In genomic region chr6:26380256-26380655, GRCh38 we compare ENCODE assay signal across 20 cellular contexts. TPM values are rescaled to one million over a fixed set of nuclear protein-coding genes. Genes with fewer than 3 reads are reported as not detected.
DNase-seq lines count a peak whose midpoint lies in the region; ATAC-seq, FAIRE-seq and TF ChIP-seq lines count a peak whose summit lies in the region.
"Had no signal": no experiment of that assay in that cellular context is flagged by ENCODE, and none has a peak within 500 bp of the region (broad histone marks: within the 10 kb centered on the region; RNA-seq: fewer than 3 reads in every experiment).

No MANE protein-coding gene starts in this region.

- H3K4me1 ChIP-seq in breast epithelium (no peaks in the 10 kb centered on the region), mucosa of descending colon (ENCODE audit: low read depth) (peaks cover 4% of the 10 kb centered on the region), psoas muscle (no peaks in the 10 kb centered on the region)

- H3K4me3 ChIP-seq in breast epithelium (no peak overlapping the region), bronchial epithelial cell (ENCODE audit: low read depth, low read length) (no peak overlapping the region), mucosa of descending colon (no peak overlapping the region), psoas muscle (no peak overlapping the region)
- H3K4me3 ChIP-seq: BLaER1 treated with 17β-estradiol and CSF1 and Interleukin-3, amounts not matched to agents 10 nM and 100 nM had no signal

- DNase-seq in MCF 10A (ENCODE audit: unreplicated experiment) (peak; percentile 18), breast epithelium (ENCODE audit: low spot score in 2 of 2) (no peak), bronchial epithelial cell (ENCODE audit: low read depth) (peak; percentile 16), mucosa of descending colon (no peak), NCI-H128 (lab: John Stamatoyannopoulos, UW; ENCODE audit: unreplicated experiment) (no peak), psoas muscle (no peak)
- DNase-seq: 8988T, EL, GF-D8, H7, NCI-H1417, NCI-H187, NCI-H446, NCI-H526, Right ventricle myocardium superior had no signal

- CTCF ChIA-PET in MCF 10A (lab: Yijun Ruan, JAX), result interaction anchor here (1.0 to 1.4 kb wide), 2 partner anchors 10 to 39 kb away, joined by 5 read pairs; no protein-coding TSS in a partner anchor

- H3K36me3 ChIP-seq in breast epithelium (no peaks in the 10 kb centered on the region), bronchial epithelial cell (ENCODE audit: control insufficient read depth, insufficient read depth, low read length) (no peaks in the 10 kb centered on the region), mucosa of descending colon (ENCODE audit: low read depth) (no peaks in the 10 kb centered on the region), psoas muscle (ENCODE audit: insufficient read depth in 1 of 2, low read depth in 1 of 2) (no peaks in the 10 kb centered on the region)

- H3K4me3 Mint-ChIP-seq in MCF 10A (ENCODE audit: unreplicated experiment), result no peak overlapping the region

- peaks cover 35% of the 10 kb centered on the region for H3K4me1 Mint-ChIP-seq in MCF 10A (ENCODE audit: insufficient read depth, unreplicated experiment)

- H3K27ac Mint-ChIP-seq in MCF 10A (ENCODE audit: low read depth, unreplicated experiment), result no peak overlapping the region

- H3K36me3 Mint-ChIP-seq in MCF 10A (ENCODE audit: insufficient read depth, unreplicated experiment), result peaks cover 4% of the 10 kb centered on the region

- TF ChIP-seq CTCF in MCF 10A (IDR thresholded peaks at IDR 0.05; ENCODE audit: unreplicated experiment), result no peak
- no peak for TF ChIP-seq CTCF in breast epithelium (IDR thresholded peaks at IDR 0.05)
- TF ChIP-seq CTCF in bronchial epithelial cell (IDR thresholded peaks at IDR 0.05; ENCODE audit: insufficient read depth, low read length, severe bottlenecking), result no peak
- TF ChIP-seq CTCF in mucosa of descending colon (IDR thresholded peaks at IDR 0.05), result no peak
- TF ChIP-seq CTCF in psoas muscle (IDR thresholded peaks at IDR 0.05), result no peak

- no peak overlapping the region for H3K27ac ChIP-seq in breast epithelium
- no peak overlapping the region for H3K27ac ChIP-seq in psoas muscle
- H3K27ac ChIP-seq: BLaER1 treated with 17β-estradiol and CSF1 and Interleukin-3, amounts not matched to agents 10 nM and 100 nM had no signal

- BruUV-seq in MCF 10A (replicated peaks; lab: Mats Ljungman, UMichigan), result no TSS peak

- H3K27me3 Mint-ChIP-seq in MCF 10A (ENCODE audit: insufficient read depth, unreplicated experiment), result no peaks in the 10 kb centered on the region
- H3K27me3 Mint-ChIP-seq: IgD-negative memory B cell had no signal

- H3K27me3 ChIP-seq in breast epithelium (no peaks in the 10 kb centered on the region), bronchial epithelial cell (ENCODE audit: control insufficient read depth, insufficient read depth, low read length) (no peaks in the 10 kb centered on the region), psoas muscle (ENCODE audit: insufficient read depth in 3 of 3, low read length in 2 of 3) (no peaks in the 10 kb centered on the region)
- H3K27me3 ChIP-seq: BLaER1 treated with 17β-estradiol and CSF1 and Interleukin-3, amounts not matched to agents 10 nM and 100 nM had no signal

- H3K9me3 ChIP-seq in breast epithelium, result no peaks in the 10 kb centered on the region
- H3K9me3 ChIP-seq in mucosa of descending colon, result no peaks in the 10 kb centered on the region
- H3K9me3 ChIP-seq in psoas muscle, result no peaks in the 10 kb centered on the region
- H3K9me3 ChIP-seq: BLaER1 treated with 17β-estradiol and CSF1 and Interleukin-3, amounts not matched to agents 10 nM and 100 nM had no signal

- FAIRE-seq in bronchial epithelial cell (lab: Jason Lieb, UNC), result no peak
- FAIRE-seq: RCC 7860 had no signal

- no peak for TF ChIP-seq POLR2A in breast epithelium (IDR thresholded peaks at IDR 0.05)

- POLR2A ChIA-PET in MCF 10A (lab: Yijun Ruan, JAX), result interaction anchor here (1.2 kb wide), 1 partner anchor 13 kb away, joined by 3 read pairs; no protein-coding TSS in a partner anchor

- intact Hi-C loops in MCF 10A (cut with micrococcal nuclease), result no loop called here
- intact Hi-C loops in breast epithelium (cut with DNase I; ENCODE audit: low total_unique reads), result no loop called here
- intact Hi-C loops in mucosa of descending colon (cut with DNase I, micrococcal nuclease), result no loop called here
- intact Hi-C loops in psoas muscle (cut with DNase I), result no loop called here

- WGBS in psoas muscle, 3 donors, result 88 to 91% (median 89%) methylated on average over 3 of the region's 3 CpGs

- ATAC-seq in mucosa of descending colon (peak; percentile 53), GM21423 (IDR thresholded peaks at IDR 0.05; ENCODE audit: unreplicated experiment) (no peak), psoas muscle (no peak), GM21786 (IDR thresholded peaks at IDR 0.05; ENCODE audit: unreplicated experiment) (no peak)

- no peaks in the 10 kb centered on the region for H3K9me3 Mint-ChIP-seq in MCF 10A (ENCODE audit: unreplicated experiment)
- H3K9me3 Mint-ChIP-seq: IgD-negative memory B cell had no signal

RNA-seq across cellular contexts. Expression of gene BTN2A2, which starts 2.7 kb away (rescaled TPM):
- 6.7 and 8.7 TPM in 2 replicates for total RNA-seq in MCF 10A (2022)
- total RNA-seq in breast epithelium, result 10 to 100 TPM in 2 of 3 donors, 1 to 10 TPM in 1; 4.8 to 18.7 (median 11.5) TPM
- 3.2 and 4.7 TPM in 2 replicates for total RNA-seq in bronchial epithelial cell
- 10 to 100 TPM in 1 of 3 donors, 1 to 10 TPM in 2; 7.0 to 12.6 (median 9.2) TPM for total RNA-seq in mucosa of descending colon
- total RNA-seq in psoas muscle, result 1 to 10 TPM; 1.5 to 4.9 (median 2.0) TPM
- polyA plus RNA-seq in psoas muscle, result 1 to 10 TPM; 1.2 to 2.1 (median 1.4) TPM

RNA-seq across cellular contexts. Expression of gene BTN3A2, which starts 15.3 kb away (rescaled TPM):
- total RNA-seq in MCF 10A (2022), result 9.9 and 16.4 TPM in 2 replicates
- 10 to 100 TPM; 13.6 to 20.3 (median 13.8) TPM for total RNA-seq in breast epithelium
- total RNA-seq in bronchial epithelial cell, result 0.51 and 1.3 TPM in 2 replicates
- total RNA-seq in mucosa of descending colon, result 10 to 100 TPM; 48.0 to 55.1 (median 48.7) TPM
- 10 to 100 TPM in 1 of 4 donors, 1 to 10 TPM in 3; 3.2 to 11.4 (median 6.3) TPM for total RNA-seq in psoas muscle
- polyA plus RNA-seq in psoas muscle, result 1 to 10 TPM; 5.3 to 9.6 (median 7.1) TPM

RNA-seq across cellular contexts. Expression of gene BTN3A1, which starts 21.8 kb away (rescaled TPM):
- total RNA-seq in MCF 10A (2022) (8.0 and 15.5 TPM in 2 replicates), breast epithelium (10 to 100 TPM in 2 of 3 donors, 1 to 10 TPM in 1; 9.1 to 23.4 (median 12.8) TPM), bronchial epithelial cell (2.0 and 3.9 TPM in 2 replicates), mucosa of descending colon (10 to 100 TPM; 25.5 to 45.8 (median 34.4) TPM), psoas muscle (1 to 10 TPM; 1.8 to 9.3 (median 3.2) TPM)
- 1 to 10 TPM; 2.4 to 6.2 (median 3.3) TPM for polyA plus RNA-seq in psoas muscle

Comparison
In these comparisons a context has a peak if more than half of its experiments do, and no peak if none do; other contexts are left out.
1. DNase-seq: peak in MCF 10A (single experiment) and bronchial epithelial cell (single experiment); none in breast epithelium (0 of 2), mucosa of descending colon (0 of 3), NCI-H128 (single experiment) and psoas muscle (0 of 2).